8 cellular contexts compared by ENCODE assay signal in genomic region chr7:131105803-131106680, GRCh38.
DNase-seq lines count a peak whose midpoint lies in the region; ATAC-seq and TF ChIP-seq lines count a peak whose summit lies in the region.

No MANE protein-coding gene starts in this region.

- peak; percentile 37 for ATAC-seq in GM21360 (IDR thresholded peaks at IDR 0.05; ENCODE audit: unreplicated experiment)
- peak; percentile 57 to 58 for ATAC-seq in activated naive CD4-positive, alpha-beta T cell treated with anti-CD3 and anti-CD28 coated beads, Interleukin-2, amount 50 U/mL, for 72 hours
- ATAC-seq in Right ventricle myocardium superior (ENCODE audit: poor library complexity), result peak; percentile 49

- TF ChIP-seq CTCF in parathyroid adenoma (IDR thresholded peaks at IDR 0.05) (no peak), tibial nerve (IDR thresholded peaks at IDR 0.05) (peak in 2 of 5 experiments; percentile 45 to 50)

- H3K36me3 Mint-ChIP-seq in activated naive CD4-positive, alpha-beta T cell treated with anti-CD3 and anti-CD28 coated beads, Interleukin-2, amount 50 U/mL, for 72 hours, result peaks cover 21 to 39% of the 10 kb centered on the region in 2 donors

- H3K4me3 ChIP-seq in HUES48 (ENCODE audit: low read depth, low read length) (peak overlapping the region; percentile 92), SJSA1 (peak overlapping the region; percentile 96), parathyroid adenoma (ENCODE audit: low read depth, low read length) (peak overlapping the region; percentile 94), tibial nerve (peak overlapping the region; percentile 79 to 93 (median 83))

- H3K27ac ChIP-seq in HUES48 (ENCODE audit: low read depth, low read length) (peak overlapping the region; percentile 48), SJSA1 (peak overlapping the region; percentile 68), parathyroid adenoma (peak overlapping the region; percentile 99), tibial nerve (peak overlapping the region; percentile 92 to 99 (median 98))

- peak; percentile 93 for DNase-seq in D341Med (ENCODE audit: low spot score)
- peak; percentile 77 to 78 for DNase-seq in SJSA1 (ENCODE audit: low read depth in 1 of 2, low spot score in 2 of 2)
- peak; percentile 77 to 90 for DNase-seq in activated naive CD4-positive, alpha-beta T cell treated with anti-CD3 and anti-CD28 coated beads, Interleukin-2, amount 50 U/mL, for 72 hours (ENCODE audit: low spot score in 2 of 2)
- peak; percentile 89 for DNase-seq in Right ventricle myocardium superior
- DNase-seq in tibial nerve (ENCODE audit: low spot score in 2 of 2), result peak; percentile 69 to 76

- no peaks in the 10 kb centered on the region for H3K9me3 Mint-ChIP-seq in activated naive CD4-positive, alpha-beta T cell treated with anti-CD3 and anti-CD28 coated beads, Interleukin-2, amount 50 U/mL, for 72 hours

- H3K27me3 ChIP-seq in HUES48 (ENCODE audit: control insufficient read depth, insufficient read depth, low read length), result peaks cover 25% of the 10 kb centered on the region
- no peaks in the 10 kb centered on the region for H3K27me3 ChIP-seq in SJSA1 (replicated peaks)
- H3K27me3 ChIP-seq in parathyroid adenoma (ENCODE audit: control insufficient read depth, insufficient read depth, low read length), result no peaks in the 10 kb centered on the region
- no peaks in the 10 kb centered on the region for H3K27me3 ChIP-seq in tibial nerve

- WGBS in tibial nerve, 2 donors, result 0 to 1% methylated on average over 32 to 56 of the region's 108 CpGs

- H3K9me3 ChIP-seq in HUES48 (ENCODE audit: control insufficient read depth, insufficient read depth, low read length), result no peaks in the 10 kb centered on the region
- 0 out of 2 replicates have a peak, but pooled peaks cover 5% of the 10 kb centered on the region for H3K9me3 ChIP-seq in SJSA1 (replicated peaks)
- H3K9me3 ChIP-seq in parathyroid adenoma (ENCODE audit: control insufficient read depth, low read length), result no peaks in the 10 kb centered on the region
- H3K9me3 ChIP-seq in tibial nerve, result no peaks in the 10 kb centered on the region

- peak; percentile 79 to 85 for TF ChIP-seq POLR2A in tibial nerve (IDR thresholded peaks at IDR 0.05)

- peak; percentile 38 to 97 for TF ChIP-seq EP300 in tibial nerve (IDR thresholded peaks at IDR 0.05)

- H3K4me2 ChIP-seq in parathyroid adenoma (ENCODE audit: low read length), result peak overlapping the region; percentile 78

- peaks cover 47% of the 10 kb centered on the region for H3K79me2 ChIP-seq in parathyroid adenoma

- H3K9ac ChIP-seq in HUES48 (ENCODE audit: low read depth, low read length), result peak overlapping the region; percentile 65; the same call in 1 of the 2 replicates
- peak overlapping the region; percentile 68 for H3K9ac ChIP-seq in parathyroid adenoma

- H3K4me1 ChIP-seq in HUES48 (ENCODE audit: control insufficient read depth, insufficient read depth, low read length), result peaks cover 27% of the 10 kb centered on the region
- peaks cover 45% of the 10 kb centered on the region for H3K4me1 ChIP-seq in SJSA1 (replicated peaks)
- H3K4me1 ChIP-seq in parathyroid adenoma, result peaks cover 6% of the 10 kb centered on the region
- H3K4me1 ChIP-seq in tibial nerve, result peaks cover 0 to 67% (median 30%) of the 10 kb centered on the region in 4 donors

- intact Hi-C loops in Right ventricle myocardium superior (cut with DNase I), result loop anchor here (5.0 kb wide), 1 partner anchor 34 kb away; no protein-coding TSS in a partner anchor

- peak overlapping the region; percentile 96 to 99 for H3K27ac Mint-ChIP-seq in activated naive CD4-positive, alpha-beta T cell treated with anti-CD3 and anti-CD28 coated beads, Interleukin-2, amount 50 U/mL, for 72 hours

- H3K36me3 ChIP-seq in HUES48 (ENCODE audit: control insufficient read depth, insufficient read depth, low read length) (0 out of 2 replicates have a peak, but pooled peaks cover 5% of the 10 kb centered on the region), SJSA1 (peaks cover 7% of the 10 kb centered on the region), parathyroid adenoma (ENCODE audit: control insufficient read depth, insufficient read depth, low read length) (no peaks in the 10 kb centered on the region), tibial nerve (peaks cover 0 to 23% (median 0%) of the 10 kb centered on the region in 3 donors)

- H2AFZ ChIP-seq in parathyroid adenoma, result peak overlapping the region; percentile 70

Comparison
In these comparisons a context has a peak if more than half of its experiments do, and no peak if none do; other contexts are left out.
1. Peak in every context shown above with its lines: DNase-seq, ATAC-seq, H3K4me3 ChIP-seq and H3K27ac ChIP-seq.
2. H3K27ac ChIP-seq: peak in every context shown above with its lines; median percentile 99 in parathyroid adenoma; 98 in tibial nerve; 68 in SJSA1; 48 in HUES48.